In the genomic region with DNA sequence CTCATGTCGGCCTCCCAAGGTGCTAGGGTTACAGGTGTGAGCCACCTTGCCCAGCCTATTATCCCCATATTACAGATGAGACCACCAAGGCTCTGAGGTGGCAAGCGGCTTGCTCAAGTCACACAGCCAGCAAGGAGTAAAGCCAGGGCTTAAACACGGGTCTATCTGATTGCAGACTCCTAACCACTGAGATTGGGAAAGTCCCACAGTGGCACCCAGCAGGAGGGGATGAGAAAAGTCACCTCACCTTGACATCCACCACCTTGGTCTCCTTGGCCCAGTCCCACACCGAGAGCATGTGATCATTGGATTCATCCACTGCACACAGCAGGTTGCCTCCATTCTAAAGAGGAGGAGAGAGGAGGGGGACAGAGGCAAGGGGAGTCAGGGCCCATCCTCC, we compare ENCODE assay signal across 1 cellular context.
TF ChIP-seq lines count a peak whose summit lies in the region.

No MANE protein-coding gene starts in this region.

TF ChIP-seq in GM23338, 12 proteins besides CTCF, POLR2A, EP300 and RAD21:
- TF ChIP-seq, protein P1, sequence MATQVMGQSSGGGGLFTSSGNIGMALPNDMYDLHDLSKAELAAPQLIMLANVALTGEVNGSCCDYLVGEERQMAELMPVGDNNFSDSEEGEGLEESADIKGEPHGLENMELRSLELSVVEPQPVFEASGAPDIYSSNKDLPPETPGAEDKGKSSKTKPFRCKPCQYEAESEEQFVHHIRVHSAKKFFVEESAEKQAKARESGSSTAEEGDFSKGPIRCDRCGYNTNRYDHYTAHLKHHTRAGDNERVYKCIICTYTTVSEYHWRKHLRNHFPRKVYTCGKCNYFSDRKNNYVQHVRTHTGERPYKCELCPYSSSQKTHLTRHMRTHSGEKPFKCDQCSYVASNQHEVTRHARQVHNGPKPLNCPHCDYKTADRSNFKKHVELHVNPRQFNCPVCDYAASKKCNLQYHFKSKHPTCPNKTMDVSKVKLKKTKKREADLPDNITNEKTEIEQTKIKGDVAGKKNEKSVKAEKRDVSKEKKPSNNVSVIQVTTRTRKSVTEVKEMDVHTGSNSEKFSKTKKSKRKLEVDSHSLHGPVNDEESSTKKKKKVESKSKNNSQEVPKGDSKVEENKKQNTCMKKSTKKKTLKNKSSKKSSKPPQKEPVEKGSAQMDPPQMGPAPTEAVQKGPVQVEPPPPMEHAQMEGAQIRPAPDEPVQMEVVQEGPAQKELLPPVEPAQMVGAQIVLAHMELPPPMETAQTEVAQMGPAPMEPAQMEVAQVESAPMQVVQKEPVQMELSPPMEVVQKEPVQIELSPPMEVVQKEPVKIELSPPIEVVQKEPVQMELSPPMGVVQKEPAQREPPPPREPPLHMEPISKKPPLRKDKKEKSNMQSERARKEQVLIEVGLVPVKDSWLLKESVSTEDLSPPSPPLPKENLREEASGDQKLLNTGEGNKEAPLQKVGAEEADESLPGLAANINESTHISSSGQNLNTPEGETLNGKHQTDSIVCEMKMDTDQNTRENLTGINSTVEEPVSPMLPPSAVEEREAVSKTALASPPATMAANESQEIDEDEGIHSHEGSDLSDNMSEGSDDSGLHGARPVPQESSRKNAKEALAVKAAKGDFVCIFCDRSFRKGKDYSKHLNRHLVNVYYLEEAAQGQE (IDR thresholded peaks at IDR 0.05; ENCODE audit: unreplicated experiment), result no peak
- TF ChIP-seq EZH2 (IDR thresholded peaks at IDR 0.05; ENCODE audit: low read depth, unreplicated experiment), result no peak
- no peak for TF ChIP-seq JUNB (IDR thresholded peaks at IDR 0.05; ENCODE audit: unreplicated experiment)
- no peak for TF ChIP-seq EZH2phosphoT487 (IDR thresholded peaks at IDR 0.05; ENCODE audit: unreplicated experiment)
- TF ChIP-seq, protein P2, sequence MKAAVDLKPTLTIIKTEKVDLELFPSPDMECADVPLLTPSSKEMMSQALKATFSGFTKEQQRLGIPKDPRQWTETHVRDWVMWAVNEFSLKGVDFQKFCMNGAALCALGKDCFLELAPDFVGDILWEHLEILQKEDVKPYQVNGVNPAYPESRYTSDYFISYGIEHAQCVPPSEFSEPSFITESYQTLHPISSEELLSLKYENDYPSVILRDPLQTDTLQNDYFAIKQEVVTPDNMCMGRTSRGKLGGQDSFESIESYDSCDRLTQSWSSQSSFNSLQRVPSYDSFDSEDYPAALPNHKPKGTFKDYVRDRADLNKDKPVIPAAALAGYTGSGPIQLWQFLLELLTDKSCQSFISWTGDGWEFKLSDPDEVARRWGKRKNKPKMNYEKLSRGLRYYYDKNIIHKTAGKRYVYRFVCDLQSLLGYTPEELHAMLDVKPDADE (IDR thresholded peaks at IDR 0.05), result no peak
- TF ChIP-seq POLR2AphosphoS5 (IDR thresholded peaks at IDR 0.05; ENCODE audit: low read depth), result no peak
- no peak for TF ChIP-seq STAT1 (IDR thresholded peaks at IDR 0.05; ENCODE audit: unreplicated experiment)
- no peak for TF ChIP-seq ZNF114 (CRISPR knock-in tag; IDR thresholded peaks at IDR 0.05)
- no peak for TF ChIP-seq ZNF331 (CRISPR knock-in tag; IDR thresholded peaks at IDR 0.05; ENCODE audit: low read depth)
- no peak for TF ChIP-seq NANOG (IDR thresholded peaks at IDR 0.05; ENCODE audit: borderline replicate concordance)
- TF ChIP-seq, protein P3, sequence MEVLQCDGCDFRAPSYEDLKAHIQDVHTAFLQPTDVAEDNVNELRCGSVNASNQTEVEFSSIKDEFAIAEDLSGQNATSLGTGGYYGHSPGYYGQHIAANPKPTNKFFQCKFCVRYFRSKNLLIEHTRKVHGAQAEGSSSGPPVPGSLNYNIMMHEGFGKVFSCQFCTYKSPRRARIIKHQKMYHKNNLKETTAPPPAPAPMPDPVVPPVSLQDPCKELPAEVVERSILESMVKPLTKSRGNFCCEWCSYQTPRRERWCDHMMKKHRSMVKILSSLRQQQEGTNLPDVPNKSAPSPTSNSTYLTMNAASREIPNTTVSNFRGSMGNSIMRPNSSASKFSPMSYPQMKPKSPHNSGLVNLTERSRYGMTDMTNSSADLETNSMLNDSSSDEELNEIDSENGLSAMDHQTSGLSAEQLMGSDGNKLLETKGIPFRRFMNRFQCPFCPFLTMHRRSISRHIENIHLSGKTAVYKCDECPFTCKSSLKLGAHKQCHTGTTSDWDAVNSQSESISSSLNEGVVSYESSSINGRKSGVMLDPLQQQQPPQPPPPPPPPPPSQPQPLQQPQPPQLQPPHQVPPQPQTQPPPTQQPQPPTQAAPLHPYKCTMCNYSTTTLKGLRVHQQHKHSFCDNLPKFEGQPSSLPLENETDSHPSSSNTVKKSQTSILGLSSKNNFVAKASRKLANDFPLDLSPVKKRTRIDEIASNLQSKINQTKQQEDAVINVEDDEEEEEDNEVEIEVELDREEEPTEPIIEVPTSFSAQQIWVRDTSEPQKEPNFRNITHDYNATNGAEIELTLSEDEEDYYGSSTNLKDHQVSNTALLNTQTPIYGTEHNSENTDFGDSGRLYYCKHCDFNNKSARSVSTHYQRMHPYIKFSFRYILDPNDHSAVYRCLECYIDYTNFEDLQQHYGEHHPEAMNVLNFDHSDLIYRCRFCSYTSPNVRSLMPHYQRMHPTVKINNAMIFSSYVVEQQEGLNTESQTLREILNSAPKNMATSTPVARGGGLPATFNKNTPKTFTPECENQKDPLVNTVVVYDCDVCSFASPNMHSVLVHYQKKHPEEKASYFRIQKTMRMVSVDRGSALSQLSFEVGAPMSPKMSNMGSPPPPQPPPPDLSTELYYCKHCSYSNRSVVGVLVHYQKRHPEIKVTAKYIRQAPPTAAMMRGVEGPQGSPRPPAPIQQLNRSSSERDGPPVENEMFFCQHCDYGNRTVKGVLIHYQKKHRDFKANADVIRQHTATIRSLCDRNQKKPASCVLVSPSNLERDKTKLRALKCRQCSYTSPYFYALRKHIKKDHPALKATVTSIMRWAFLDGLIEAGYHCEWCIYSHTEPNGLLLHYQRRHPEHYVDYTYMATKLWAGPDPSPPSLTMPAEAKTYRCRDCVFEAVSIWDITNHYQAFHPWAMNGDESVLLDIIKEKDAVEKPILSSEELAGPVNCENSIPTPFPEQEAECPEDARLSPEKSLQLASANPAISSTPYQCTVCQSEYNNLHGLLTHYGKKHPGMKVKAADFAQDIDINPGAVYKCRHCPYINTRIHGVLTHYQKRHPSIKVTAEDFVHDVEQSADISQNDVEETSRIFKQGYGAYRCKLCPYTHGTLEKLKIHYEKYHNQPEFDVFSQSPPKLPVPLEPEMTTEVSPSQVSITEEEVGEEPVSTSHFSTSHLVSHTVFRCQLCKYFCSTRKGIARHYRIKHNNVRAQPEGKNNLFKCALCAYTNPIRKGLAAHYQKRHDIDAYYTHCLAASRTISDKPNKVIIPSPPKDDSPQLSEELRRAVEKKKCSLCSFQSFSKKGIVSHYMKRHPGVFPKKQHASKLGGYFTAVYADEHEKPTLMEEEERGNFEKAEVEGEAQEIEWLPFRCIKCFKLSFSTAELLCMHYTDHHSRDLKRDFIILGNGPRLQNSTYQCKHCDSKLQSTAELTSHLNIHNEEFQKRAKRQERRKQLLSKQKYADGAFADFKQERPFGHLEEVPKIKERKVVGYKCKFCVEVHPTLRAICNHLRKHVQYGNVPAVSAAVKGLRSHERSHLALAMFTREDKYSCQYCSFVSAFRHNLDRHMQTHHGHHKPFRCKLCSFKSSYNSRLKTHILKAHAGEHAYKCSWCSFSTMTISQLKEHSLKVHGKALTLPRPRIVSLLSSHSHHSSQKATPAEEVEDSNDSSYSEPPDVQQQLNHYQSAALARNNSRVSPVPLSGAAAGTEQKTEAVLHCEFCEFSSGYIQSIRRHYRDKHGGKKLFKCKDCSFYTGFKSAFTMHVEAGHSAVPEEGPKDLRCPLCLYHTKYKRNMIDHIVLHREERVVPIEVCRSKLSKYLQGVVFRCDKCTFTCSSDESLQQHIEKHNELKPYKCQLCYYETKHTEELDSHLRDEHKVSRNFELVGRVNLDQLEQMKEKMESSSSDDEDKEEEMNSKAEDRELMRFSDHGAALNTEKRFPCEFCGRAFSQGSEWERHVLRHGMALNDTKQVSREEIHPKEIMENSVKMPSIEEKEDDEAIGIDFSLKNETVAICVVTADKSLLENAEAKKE (CRISPR knock-in tag; IDR thresholded peaks at IDR 0.05), result no peak
- TF ChIP-seq CREB1 (CRISPR knock-in tag; IDR thresholded peaks at IDR 0.05; ENCODE audit: low read depth), result no peak
